In genomic region chr11:116931206-116931953, GRCh38 we compare ENCODE assay signal across 9 cellular contexts.
A peak's percentile ranks its signal among the peaks of the same experiment; 100 is the strongest.
DNase-seq lines count a peak whose midpoint lies in the region; ATAC-seq, FAIRE-seq and TF ChIP-seq lines count a peak whose summit lies in the region.
"Had no signal": no experiment of that assay in that cellular context is flagged by ENCODE, and none has a peak within 500 bp of the region (broad histone marks: within the 10 kb centered on the region; RNA-seq: fewer than 3 reads in every experiment).

No MANE protein-coding gene starts in this region.

- H3K79me2 ChIP-seq in HepG2 (ENCODE audit: insufficient read depth, low read length) = no peaks in the 10 kb centered on the region

- in situ Hi-C loops in HepG2 (cut with HindIII; ENCODE audit: extremely low pct_ligation_motif_present, low pct_unique_long_range_greater_than_20kb) = no loop called here

- POLR2A ChIA-PET in A673 (lab: Charles Lee; ENCODE audit: low non-redundant PET) = no interaction called here
- POLR2A ChIA-PET in HepG2 (lab: Yijun Ruan, JAX) = interaction anchor here (1.5 to 3.2 kb wide), 3 partner anchors 94 to 165 kb away, joined by 3 to 13 read pairs (median 8); partner anchors contain the start of gene APOA1

- DNase-seq in A673 (ENCODE audit: low spot score) (peak; percentile 65), HepG2 (ENCODE audit: low spot score) (no peak), BE2C (no peak), SHP77 treated with DMSO at 0.1 percent for 48 hours (lab: John Stamatoyannopoulos, UW) (no peak), kidney glomerular epithelial cell (lab: John Stamatoyannopoulos, UW) (no peak)
- peak; percentile 41 for DNase-seq in activated T-helper 1 cell treated with anti-CD3 and anti-CD28 coated beads, Interleukin-12 subunit alpha, Interleukin-12 subunit beta, Interleukin-2, Interleukin-4 antibody, amounts not matched to agents 30 ng/mL and 10 ng/mL and 1 ng/mL, durations not matched to agents 14 hours and 24 hours and 36 hours (ENCODE audit: low spot score)

- H4K20me1 ChIP-seq in HepG2 (ENCODE audit: insufficient read depth, low read length) = no peaks in the 10 kb centered on the region

- no peak for TF ChIP-seq POLR2A in HepG2 (IDR thresholded peaks at IDR 0.05; ENCODE audit: insufficient read depth in 1 of 2, low read depth in 2 of 2, low read length in 2 of 2)

- no peaks in the 10 kb centered on the region for H3K27me3 Mint-ChIP-seq in IgD-negative memory B cell
- H3K27me3 Mint-ChIP-seq in activated T-helper 1 cell treated with anti-CD3 and anti-CD28 coated beads, Interleukin-12 subunit alpha, Interleukin-12 subunit beta, Interleukin-2, Interleukin-4 antibody, amounts not matched to agents 30 ng/mL and 10 ng/mL and 1 ng/mL, durations not matched to agents 14 hours and 24 hours and 36 hours (ENCODE audit: insufficient read depth) = no peaks in the 10 kb centered on the region

- H3K36me3 Mint-ChIP-seq in IgD-negative memory B cell = peaks cover 8% of the 10 kb centered on the region
- peaks cover 18% of the 10 kb centered on the region for H3K36me3 Mint-ChIP-seq in activated T-helper 1 cell treated with anti-CD3 and anti-CD28 coated beads, Interleukin-12 subunit alpha, Interleukin-12 subunit beta, Interleukin-2, Interleukin-4 antibody, amounts not matched to agents 30 ng/mL and 10 ng/mL and 1 ng/mL, durations not matched to agents 14 hours and 24 hours and 36 hours (ENCODE audit: low read depth)

- H3K36me3 ChIP-seq in A673 (ENCODE audit: insufficient read depth, low read length, poor library complexity, severe bottlenecking) (no peaks in the 10 kb centered on the region), HepG2 (replicated peaks in 1 of 2; ENCODE audit: control insufficient read depth in 1 of 2, insufficient read depth in 2 of 2, low read length in 2 of 2) (peaks cover 0 to 10% of the 10 kb centered on the region in 2 experiments; a peak in 4 of 5 replicates), BE2C (no peaks in the 10 kb centered on the region; the same call in 1 of the 2 replicates)

- intact Hi-C loops in A673 (cut with micrococcal nuclease; ENCODE audit: unreplicated experiment) (no loop called here), HepG2 (cut with micrococcal nuclease; ENCODE audit: unreplicated experiment) (no loop called here)
- intact Hi-C loops in activated T-helper 1 cell treated with anti-CD3 and anti-CD28 coated beads, Interleukin-12 subunit alpha, Interleukin-12 subunit beta, Interleukin-2, Interleukin-4 antibody, amounts not matched to agents 30 ng/mL and 10 ng/mL and 1 ng/mL, durations not matched to agents 14 hours and 24 hours and 36 hours (cut with micrococcal nuclease) = loop anchor here (1.0 to 2.0 kb wide), 9 partner anchors 17 to 167 kb away; partner anchors contain the start of gene SIK3

- H3K27me3 ChIP-seq in A673 (replicated peaks; ENCODE audit: insufficient read depth, low read depth, low read length, poor library complexity) (no peaks in the 10 kb centered on the region), HepG2 (ENCODE audit: control insufficient read depth in 1 of 2, insufficient read depth in 2 of 2, low read length in 2 of 2) (no peaks in the 10 kb centered on the region), BE2C (no peaks in the 10 kb centered on the region)
- H3K27me3 ChIP-seq: SJSA1 had no signal

- TF ChIP-seq RAD21 in HepG2 (CRISPR knock-in tag; IDR thresholded peaks at IDR 0.05) = no peak

- peak overlapping the region; percentile 78 to 88 (median 84) for H3K4me3 Mint-ChIP-seq in IgD-negative memory B cell
- H3K4me3 Mint-ChIP-seq in activated T-helper 1 cell treated with anti-CD3 and anti-CD28 coated beads, Interleukin-12 subunit alpha, Interleukin-12 subunit beta, Interleukin-2, Interleukin-4 antibody, amounts not matched to agents 30 ng/mL and 10 ng/mL and 1 ng/mL, durations not matched to agents 14 hours and 24 hours and 36 hours = peak overlapping the region; percentile 74

- TF ChIP-seq CTCF in A673 (conservative IDR thresholded peaks at IDR 0.05; ENCODE audit: low read depth, low read length) (no peak), HepG2 (CRISPR knock-in tag; IDR thresholded peaks at IDR 0.05) (no peak), BE2C (IDR thresholded peaks at IDR 0.05; ENCODE audit: low read depth, low read length) (no peak)

- H3K4me2 ChIP-seq in HepG2 (ENCODE audit: low read depth, low read length) = no peak overlapping the region

- peak; percentile 18 for FAIRE-seq in HepG2 (lab: Jason Lieb, UNC)

- 91% methylated on average over 7 of the region's 7 CpGs for WGBS in HepG2 (ENCODE audit: low lambda C conversion rate)

- H3K27ac Mint-ChIP-seq in IgD-negative memory B cell = peak overlapping the region; percentile 92 to 100 (median 99)
- peak overlapping the region; percentile 90 for H3K27ac Mint-ChIP-seq in activated T-helper 1 cell treated with anti-CD3 and anti-CD28 coated beads, Interleukin-12 subunit alpha, Interleukin-12 subunit beta, Interleukin-2, Interleukin-4 antibody, amounts not matched to agents 30 ng/mL and 10 ng/mL and 1 ng/mL, durations not matched to agents 14 hours and 24 hours and 36 hours

- H2AFZ ChIP-seq in HepG2 (ENCODE audit: low read length) = no peak overlapping the region

- H3K9ac ChIP-seq in HepG2 (ENCODE audit: insufficient read depth, low read depth, low read length) = no peak overlapping the region

- H3K4me1 ChIP-seq in A673 (ENCODE audit: insufficient read depth, low read length, poor library complexity, severe bottlenecking) (peaks cover 31% of the 10 kb centered on the region), HepG2 (ENCODE audit: insufficient read depth, low read length) (peaks cover 48% of the 10 kb centered on the region), BE2C (peaks cover 23% of the 10 kb centered on the region)
- H3K4me1 ChIP-seq: SJSA1 had no signal

- no peak overlapping the region for H3K27ac ChIP-seq in A673 (ENCODE audit: low read depth, low read length, poor library complexity, severe bottlenecking)
- no peak overlapping the region for H3K27ac ChIP-seq in HepG2 (ENCODE audit: extremely low read length, insufficient read depth, low read length)
- H3K27ac ChIP-seq: SJSA1 had no signal

- TF ChIP-seq EP300 in HepG2 (IDR thresholded peaks at IDR 0.05; ENCODE audit: low read depth in 2 of 2, low read length in 2 of 2) (no peak), HepG2 (CRISPR knock-in tag; IDR thresholded peaks at IDR 0.05; ENCODE audit: borderline replicate concordance) (no peak)

- CTCF ChIA-PET in A673 (lab: Charles Lee) (no interaction called here), HepG2 (lab: Yijun Ruan, JAX; ENCODE audit: low intra/inter-chr PET ratio, low total read pairs) (no interaction called here)

- ATAC-seq in HepG2 (no peak), HG02981 (IDR thresholded peaks at IDR 0.05; ENCODE audit: unreplicated experiment) (no peak)

- H3K4me1 Mint-ChIP-seq in IgD-negative memory B cell = peaks cover 53 to 65% (median 65%) of the 10 kb centered on the region in 3 donors
- H3K4me1 Mint-ChIP-seq in activated T-helper 1 cell treated with anti-CD3 and anti-CD28 coated beads, Interleukin-12 subunit alpha, Interleukin-12 subunit beta, Interleukin-2, Interleukin-4 antibody, amounts not matched to agents 30 ng/mL and 10 ng/mL and 1 ng/mL, durations not matched to agents 14 hours and 24 hours and 36 hours (ENCODE audit: low read depth) = peaks cover 58% of the 10 kb centered on the region

- H3K9me3 ChIP-seq in A673 (ENCODE audit: low read depth, low read length, poor library complexity, severe bottlenecking) (no peaks in the 10 kb centered on the region), HepG2 (ENCODE audit: low read length) (no peaks in the 10 kb centered on the region), BE2C (no peaks in the 10 kb centered on the region)
- H3K9me3 ChIP-seq: SJSA1 had no signal

- peaks cover 0 to 6% (median 0%) of the 10 kb centered on the region in 3 donors for H3K9me3 Mint-ChIP-seq in IgD-negative memory B cell
- H3K9me3 Mint-ChIP-seq in activated T-helper 1 cell treated with anti-CD3 and anti-CD28 coated beads, Interleukin-12 subunit alpha, Interleukin-12 subunit beta, Interleukin-2, Interleukin-4 antibody, amounts not matched to agents 30 ng/mL and 10 ng/mL and 1 ng/mL, durations not matched to agents 14 hours and 24 hours and 36 hours = peaks cover 10% of the 10 kb centered on the region

- BruUV-seq in A673 (replicated peaks; lab: Mats Ljungman, UMichigan) = no TSS peak
- BruUV-seq in HepG2 (replicated peaks; lab: Mats Ljungman, UMichigan) = no TSS peak

- H3K4me3 ChIP-seq in A673 (ENCODE audit: low read depth, low read length, poor library complexity, severe bottlenecking) (no peak overlapping the region), HepG2 (replicated peaks in 1 of 3; ENCODE audit: insufficient read depth in 1 of 3, low read depth in 2 of 3, low read length in 3 of 3) (no peak overlapping the region), BE2C (ENCODE audit: low read depth, low read length) (no peak overlapping the region)
- H3K4me3 ChIP-seq: SJSA1 had no signal

TF ChIP-seq in HepG2, 621 proteins besides CTCF, POLR2A, EP300 and RAD21 (continues in another document):
- TF ChIP-seq ATF6 (CRISPR knock-in tag; conservative IDR thresholded peaks at IDR 0.05) = no peak
- no peak for TF ChIP-seq ZNF34 (CRISPR knock-in tag; IDR thresholded peaks at IDR 0.05; ENCODE audit: borderline replicate concordance)
- TF ChIP-seq RXRA (CRISPR knock-in tag; IDR thresholded peaks at IDR 0.05) = no peak
- TF ChIP-seq ZNF780A (CRISPR knock-in tag; IDR thresholded peaks at IDR 0.05) = no peak
- no peak for TF ChIP-seq ZNF737 (CRISPR knock-in tag; IDR thresholded peaks at IDR 0.05; ENCODE audit: borderline replicate concordance)
- no peak for TF ChIP-seq MAFK (conservative IDR thresholded peaks at IDR 0.05 in 1 of 2, IDR thresholded peaks at IDR 0.05 in 1 of 2; ENCODE audit: low read length in 2 of 2)
- no peak for TF ChIP-seq HMG20B (CRISPR knock-in tag; conservative IDR thresholded peaks at IDR 0.05)
- no peak for TF ChIP-seq SIX4 (CRISPR knock-in tag; IDR thresholded peaks at IDR 0.05)
- TF ChIP-seq FOSL2 (CRISPR knock-in tag; IDR thresholded peaks at IDR 0.05) = no peak

Comparison
In these comparisons a context has a peak if more than half of its experiments do, and no peak if none do; other contexts are left out.
1. DNase-seq: peak in A673 (single experiment) and activated T-helper 1 cell treated with anti-CD3 and anti-CD28 coated beads, Interleukin-12 subunit alpha, Interleukin-12 subunit beta, Interleukin-2, Interleukin-4 antibody, amounts not matched to agents 30 ng/mL and 10 ng/mL and 1 ng/mL, durations not matched to agents 14 hours and 24 hours and 36 hours (single experiment); none in HepG2 (single experiment), BE2C (single experiment), SHP77 treated with DMSO at 0.1 percent for 48 hours (single experiment) and kidney glomerular epithelial cell (single experiment).